Comparison of ENCODE assay signal across 12 cellular contexts in the genomic region with DNA sequence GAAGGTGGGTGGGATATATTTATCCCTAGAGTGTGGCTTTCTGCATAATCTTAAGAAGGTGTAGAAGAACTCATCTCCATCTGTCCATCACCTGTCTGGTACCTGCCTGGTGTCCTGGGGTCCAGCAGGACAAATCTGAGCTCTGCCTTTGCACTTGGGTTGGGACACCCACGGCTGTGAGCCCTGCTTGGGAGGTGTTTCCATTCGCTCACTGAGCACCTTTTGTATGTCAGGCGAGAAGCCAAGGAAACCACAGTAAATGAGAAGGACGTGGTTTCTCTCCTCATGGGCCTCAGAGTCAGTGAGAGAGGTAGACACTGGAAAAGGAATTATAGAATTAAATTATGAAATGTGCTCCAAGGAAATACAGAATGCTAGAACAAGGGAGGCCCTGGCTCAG.
DNase-seq lines count a peak whose midpoint lies in the region; ATAC-seq and TF ChIP-seq lines count a peak whose summit lies in the region.
"Had no signal": no experiment of that assay in that cellular context is flagged by ENCODE, and none has a peak within 500 bp of the region (broad histone marks: within the 10 kb centered on the region; RNA-seq: fewer than 3 reads in every experiment).

No MANE protein-coding gene starts in this region.

- no peaks in the 10 kb centered on the region for H3K9me3 ChIP-seq in ascending aorta
- H3K9me3 ChIP-seq in hepatocyte (ENCODE audit: low read depth) = no peaks in the 10 kb centered on the region
- no peaks in the 10 kb centered on the region for H3K9me3 ChIP-seq in smooth muscle cell (replicated peaks; ENCODE audit: low read depth)
- H3K9me3 ChIP-seq: mucosa of descending colon had no signal

- no peaks in the 10 kb centered on the region for H3K79me2 ChIP-seq in hepatocyte
- no peaks in the 10 kb centered on the region for H3K79me2 ChIP-seq in smooth muscle cell (ENCODE audit: low read depth)

- H3K36me3 ChIP-seq in ascending aorta = no peaks in the 10 kb centered on the region
- no peaks in the 10 kb centered on the region for H3K36me3 ChIP-seq in hepatocyte (replicated peaks; ENCODE audit: insufficient read depth, low read depth)
- H3K36me3 ChIP-seq in smooth muscle cell (ENCODE audit: low read depth) = no peaks in the 10 kb centered on the region

- H3K9me2 ChIP-seq in hepatocyte (replicated peaks; ENCODE audit: insufficient read depth) = no peaks in the 10 kb centered on the region

- no peak for TF ChIP-seq CTCF in AG10803 (conservative IDR thresholded peaks at IDR 0.05; ENCODE audit: low read length)
- TF ChIP-seq CTCF in ascending aorta (IDR thresholded peaks at IDR 0.05) = no peak
- no peak for TF ChIP-seq CTCF in hepatocyte (IDR thresholded peaks at IDR 0.05; ENCODE audit: poor library complexity)
- no peak for TF ChIP-seq CTCF in smooth muscle cell (IDR thresholded peaks at IDR 0.05; ENCODE audit: borderline replicate concordance, insufficient read depth, poor library complexity, severe bottlenecking)
- TF ChIP-seq CTCF in GM10266 (IDR thresholded peaks at IDR 0.05; ENCODE audit: control insufficient read depth, insufficient read depth, low read depth, missing control alignments) = no peak

- DNase-seq in AG10803 (ENCODE audit: low read depth) (peak; percentile 35), ascending aorta (ENCODE audit: low spot score in 2 of 2) (no peak), hepatocyte (ENCODE audit: low spot score) (no peak), smooth muscle cell (lab: John Stamatoyannopoulos, UW; ENCODE audit: unreplicated experiment) (no peak), SW 1271 (lab: John Stamatoyannopoulos, UW) (no peak), DMS53 treated with DMSO at 0.1 percent for 48 hours (lab: John Stamatoyannopoulos, UW; ENCODE audit: unreplicated experiment) (no peak), GM10266 (ENCODE audit: extremely low spot score) (no peak)
- DNase-seq: activated CD4-positive, alpha-beta T cell treated with anti-CD3 and anti-CD28 coated beads, Interleukin-2, amount 50 U/mL, for 4 hours; caudate nucleus; retina had no signal

- no peak overlapping the region for H2AFZ ChIP-seq in hepatocyte
- no peak overlapping the region for H2AFZ ChIP-seq in smooth muscle cell (ENCODE audit: low read depth)

- H4K20me1 ChIP-seq in hepatocyte (ENCODE audit: insufficient read depth, poor library complexity, severe bottlenecking) (no peaks in the 10 kb centered on the region), smooth muscle cell (ENCODE audit: low read depth) (no peaks in the 10 kb centered on the region)

- ATAC-seq in HG02970 (IDR thresholded peaks at IDR 0.05; ENCODE audit: low FRiP score, unreplicated experiment) = no peak

- no peak overlapping the region for H3K9ac ChIP-seq in smooth muscle cell (ENCODE audit: low read depth)

- 82% methylated on average over 4 of the region's 4 CpGs for WGBS in hepatocyte (ENCODE audit: low lambda C conversion rate, missing lambda C conversion rate)
- 77% methylated on average over 4 of the region's 4 CpGs for WGBS in smooth muscle cell (ENCODE audit: low lambda C conversion rate)

- H3K4me2 ChIP-seq in hepatocyte (no peak overlapping the region), smooth muscle cell (no peak overlapping the region)

- H3K4me1 ChIP-seq in ascending aorta (peaks cover 11 to 30% of the 10 kb centered on the region in 2 donors), hepatocyte (ENCODE audit: insufficient read depth) (peaks cover 20% of the 10 kb centered on the region), smooth muscle cell (ENCODE audit: low read depth) (peaks cover 5% of the 10 kb centered on the region)

- H3K27ac ChIP-seq in ascending aorta (peak overlapping the region; percentile 72 to 84), hepatocyte (peak overlapping the region; percentile 88), smooth muscle cell (ENCODE audit: low read depth) (peak overlapping the region; percentile 63)

- no peak overlapping the region for H3K4me3 ChIP-seq in AG10803 (ENCODE audit: low read length)
- no peak overlapping the region for H3K4me3 ChIP-seq in ascending aorta
- H3K4me3 ChIP-seq in hepatocyte = no peak overlapping the region
- H3K4me3 ChIP-seq in smooth muscle cell = no peak overlapping the region
- H3K4me3 ChIP-seq: mucosa of descending colon had no signal

- peaks cover 20% of the 10 kb centered on the region for H3F3A ChIP-seq in smooth muscle cell (ENCODE audit: low read depth)

- H3K27me3 ChIP-seq in ascending aorta (no peaks in the 10 kb centered on the region), hepatocyte (no peaks in the 10 kb centered on the region), smooth muscle cell (ENCODE audit: low read depth) (peaks cover 5% of the 10 kb centered on the region)

- intact Hi-C loops in ascending aorta (cut with DNase I) = loop anchor here (2.0 to 10.0 kb wide), 5 partner anchors 42 to 592 kb away; partner anchors contain the start of gene MN1
